22 cellular contexts compared by ENCODE assay signal in the genomic region with DNA sequence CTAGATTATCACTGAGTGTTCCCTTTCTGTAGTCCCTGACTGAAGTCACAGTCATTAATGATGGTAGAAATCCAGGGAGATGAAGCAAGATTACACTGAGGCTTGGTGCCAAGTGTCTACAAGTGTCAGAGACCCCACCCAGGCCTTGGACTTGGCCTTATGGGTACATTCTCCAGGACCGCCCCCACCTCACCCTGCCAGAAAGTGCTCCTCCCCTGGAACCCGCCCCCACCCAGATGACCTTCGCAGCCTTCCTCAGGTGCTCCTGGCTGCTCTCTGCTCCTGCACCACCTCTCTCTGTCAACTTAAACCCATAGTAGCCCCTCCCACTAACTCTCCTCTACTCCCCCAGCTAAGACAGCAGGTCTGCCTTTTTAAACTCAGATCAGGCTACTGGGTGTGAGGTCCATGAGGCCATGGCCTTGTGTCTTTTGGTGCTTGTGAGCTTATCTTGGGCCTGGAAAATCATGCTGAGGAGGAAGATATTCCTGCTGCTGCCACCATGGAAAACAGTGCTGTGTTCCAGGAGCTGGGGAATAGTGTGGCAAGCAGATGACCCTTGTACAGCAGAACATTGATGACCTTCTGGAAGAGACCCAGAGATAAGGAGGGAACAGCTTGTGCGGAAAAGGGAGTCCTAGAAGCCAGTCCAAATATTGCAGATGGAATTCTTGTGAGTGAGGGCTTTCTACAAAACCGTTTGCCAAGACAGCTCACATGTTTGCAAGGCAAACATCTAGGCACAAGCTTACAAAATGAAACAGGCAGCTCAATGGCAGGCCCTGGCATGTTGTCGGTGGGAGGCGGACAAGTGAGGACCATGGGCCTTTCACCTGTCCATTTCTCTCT. TPM values are rescaled to one million over a fixed set of nuclear protein-coding genes. Genes with fewer than 3 reads are reported as not detected.
DNase-seq lines count a peak whose midpoint lies in the region; ATAC-seq, FAIRE-seq and TF ChIP-seq lines count a peak whose summit lies in the region.
"Had no signal": no experiment of that assay in that cellular context is flagged by ENCODE, and none has a peak within 500 bp of the region (broad histone marks: within the 10 kb centered on the region; RNA-seq: fewer than 3 reads in every experiment).

No MANE protein-coding gene starts in this region.

- H3K27me3 ChIP-seq in HepG2 (ENCODE audit: control insufficient read depth in 1 of 2, insufficient read depth in 2 of 2, low read length in 2 of 2) = peaks cover 0 to 5% of the 10 kb centered on the region in 2 experiments; a peak in 1 of 5 replicates
- no peaks in the 10 kb centered on the region for H3K27me3 ChIP-seq in suprapubic skin
- H3K27me3 ChIP-seq: SJCRH30 had no signal

- H3K4me1 ChIP-seq in HepG2 (ENCODE audit: insufficient read depth, low read length) (peaks cover 35% of the 10 kb centered on the region), suprapubic skin (peaks cover 31% of the 10 kb centered on the region)
- H3K4me1 ChIP-seq: SJCRH30 had no signal

- H3K9me3 ChIP-seq in T-helper 17 cell (ENCODE audit: control insufficient read depth, low read length, poor library complexity, severe bottlenecking) = no peaks in the 10 kb centered on the region
- H3K9me3 ChIP-seq in HepG2 (ENCODE audit: low read length) = no peaks in the 10 kb centered on the region
- no peaks in the 10 kb centered on the region for H3K9me3 ChIP-seq in suprapubic skin
- H3K9me3 ChIP-seq: SJCRH30 had no signal

- no peaks in the 10 kb centered on the region for H3K79me2 ChIP-seq in HepG2 (ENCODE audit: insufficient read depth, low read length)

- POLR2A ChIA-PET in HepG2 (lab: Yijun Ruan, JAX) = no interaction called here

- TF ChIP-seq CTCF in epithelial cell of esophagus (IDR thresholded peaks at IDR 0.05; ENCODE audit: insufficient read depth, low read depth, low read length, missing control alignments) (no peak), HepG2 (CRISPR knock-in tag; IDR thresholded peaks at IDR 0.05) (no peak), suprapubic skin (IDR thresholded peaks at IDR 0.05) (no peak)

- ATAC-seq in T-helper 17 cell (no peak), HepG2 (peak; percentile 50)
- no peak for ATAC-seq in stimulated activated memory B cell treated with anti-CD40 and anti-IgM and Interleukin-4, amounts not matched to agents 10 μg/mL and 1 μg/mL and 100 μg/mL, for 72 hours
- no peak for ATAC-seq in natural killer cell treated with Interleukin-12 subunit alpha and Interleukin-12 subunit beta and Interleukin-15 and Interleukin-18, amount 100 ng/mL, for 72 hours
- ATAC-seq: effector memory CD8-positive, alpha-beta T cell; GM23338; PC-3 had no signal

- WGBS in HepG2 (ENCODE audit: low lambda C conversion rate) = 0% methylated on average over 3 of the region's 7 CpGs
- WGBS in suprapubic skin = 70% methylated on average over 7 of the region's 7 CpGs

- H3K27ac ChIP-seq in HepG2 (ENCODE audit: extremely low read length, insufficient read depth, low read length) (no peak overlapping the region), suprapubic skin (peak overlapping the region; percentile 43)
- H3K27ac ChIP-seq: SJCRH30 had no signal

- H3K9ac ChIP-seq in HepG2 (ENCODE audit: insufficient read depth, low read depth, low read length) = no peak overlapping the region

- in situ Hi-C loops in HepG2 (cut with HindIII; ENCODE audit: extremely low pct_ligation_motif_present, low pct_unique_long_range_greater_than_20kb) = loop anchor here (5.0 kb wide), 1 partner anchor 134 kb away; no protein-coding TSS in a partner anchor

- peaks cover 9% of the 10 kb centered on the region for H3K27me3 Mint-ChIP-seq in T-helper 17 cell
- H3K27me3 Mint-ChIP-seq in stimulated activated memory B cell treated with anti-CD40 and anti-IgM and Interleukin-4, amounts not matched to agents 10 μg/mL and 1 μg/mL and 100 μg/mL, for 72 hours = peaks cover 10% of the 10 kb centered on the region
- peaks cover 10 to 12% of the 10 kb centered on the region in 2 donors for H3K27me3 Mint-ChIP-seq in natural killer cell treated with Interleukin-12 subunit alpha and Interleukin-12 subunit beta and Interleukin-15 and Interleukin-18, amount 100 ng/mL, for 72 hours
- H3K27me3 Mint-ChIP-seq: central memory CD8-positive, alpha-beta T cell had no signal

- FAIRE-seq in HepG2 (lab: Jason Lieb, UNC) = peak; percentile 55

- TF ChIP-seq POLR2A in HepG2 (IDR thresholded peaks at IDR 0.05; ENCODE audit: insufficient read depth in 1 of 2, low read depth in 2 of 2, low read length in 2 of 2) (no peak), suprapubic skin (IDR thresholded peaks at IDR 0.05) (no peak)

- no peak for TF ChIP-seq EP300 in HepG2 (IDR thresholded peaks at IDR 0.05; ENCODE audit: low read depth in 2 of 2, low read length in 2 of 2)
- no peak for TF ChIP-seq EP300 in HepG2 (CRISPR knock-in tag; IDR thresholded peaks at IDR 0.05; ENCODE audit: borderline replicate concordance)
- no peak for TF ChIP-seq EP300 in suprapubic skin (IDR thresholded peaks at IDR 0.05)

- H3K4me2 ChIP-seq in HepG2 (ENCODE audit: low read depth, low read length) = peak overlapping the region; percentile 28
- H3K4me2 ChIP-seq: GM23338 had no signal

- no peaks in the 10 kb centered on the region for H4K20me1 ChIP-seq in HepG2 (ENCODE audit: insufficient read depth, low read length)

- TF ChIP-seq RAD21 in HepG2 (CRISPR knock-in tag; IDR thresholded peaks at IDR 0.05) = no peak

- CTCF ChIA-PET in HepG2 (lab: Yijun Ruan, JAX; ENCODE audit: low intra/inter-chr PET ratio, low total read pairs) = no interaction called here

- peak overlapping the region; percentile 95 for H3K27ac Mint-ChIP-seq in T-helper 17 cell
- no peak overlapping the region for H3K27ac Mint-ChIP-seq in stimulated activated memory B cell treated with anti-CD40 and anti-IgM and Interleukin-4, amounts not matched to agents 10 μg/mL and 1 μg/mL and 100 μg/mL, for 72 hours
- no peak overlapping the region for H3K27ac Mint-ChIP-seq in natural killer cell treated with Interleukin-12 subunit alpha and Interleukin-12 subunit beta and Interleukin-15 and Interleukin-18, amount 100 ng/mL, for 72 hours
- H3K27ac Mint-ChIP-seq: effector memory CD8-positive, alpha-beta T cell; GM23338; T-helper 1 cell treated with Interleukin-12 subunit alpha and Interleukin-12 subunit beta and Interleukin-4 antibody, amounts not matched to agents 30 μg/mL and 1 μg/mL, for 36 hours had no signal

- H3K4me1 Mint-ChIP-seq in T-helper 17 cell = peaks cover 10% of the 10 kb centered on the region
- H3K4me1 Mint-ChIP-seq in stimulated activated memory B cell treated with anti-CD40 and anti-IgM and Interleukin-4, amounts not matched to agents 10 μg/mL and 1 μg/mL and 100 μg/mL, for 72 hours = peaks cover 18% of the 10 kb centered on the region
- H3K4me1 Mint-ChIP-seq in natural killer cell treated with Interleukin-12 subunit alpha and Interleukin-12 subunit beta and Interleukin-15 and Interleukin-18, amount 100 ng/mL, for 72 hours (ENCODE audit: low read depth in 2 of 2) = peaks cover 12 to 14% of the 10 kb centered on the region in 2 donors

- no peak overlapping the region for H3K4me3 Mint-ChIP-seq in T-helper 17 cell
- H3K4me3 Mint-ChIP-seq in stimulated activated memory B cell treated with anti-CD40 and anti-IgM and Interleukin-4, amounts not matched to agents 10 μg/mL and 1 μg/mL and 100 μg/mL, for 72 hours = no peak overlapping the region
- H3K4me3 Mint-ChIP-seq in natural killer cell treated with Interleukin-12 subunit alpha and Interleukin-12 subunit beta and Interleukin-15 and Interleukin-18, amount 100 ng/mL, for 72 hours = no peak overlapping the region
- H3K4me3 Mint-ChIP-seq: central memory CD8-positive, alpha-beta T cell; effector memory CD8-positive, alpha-beta T cell; GM23338; T-helper 1 cell treated with Interleukin-12 subunit alpha and Interleukin-12 subunit beta and Interleukin-4 antibody, amounts not matched to agents 30 μg/mL and 1 μg/mL, for 36 hours had no signal

- BruUV-seq in HepG2 (replicated peaks; lab: Mats Ljungman, UMichigan) = no TSS peak

- intact Hi-C loops in HepG2 (cut with micrococcal nuclease; ENCODE audit: unreplicated experiment) = loop anchor here (1.0 kb wide), 1 partner anchor 49 kb away; no protein-coding TSS in a partner anchor

- no peaks in the 10 kb centered on the region for H3K9me3 Mint-ChIP-seq in stimulated activated memory B cell treated with anti-CD40 and anti-IgM and Interleukin-4, amounts not matched to agents 10 μg/mL and 1 μg/mL and 100 μg/mL, for 72 hours
- H3K9me3 Mint-ChIP-seq in natural killer cell treated with Interleukin-12 subunit alpha and Interleukin-12 subunit beta and Interleukin-15 and Interleukin-18, amount 100 ng/mL, for 72 hours = no peaks in the 10 kb centered on the region
- H3K9me3 Mint-ChIP-seq: central memory CD8-positive, alpha-beta T cell; effector memory CD8-positive, alpha-beta T cell; GM23338; T-helper 1 cell treated with Interleukin-12 subunit alpha and Interleukin-12 subunit beta and Interleukin-4 antibody, amounts not matched to agents 30 μg/mL and 1 μg/mL, for 36 hours had no signal

- H3K36me3 ChIP-seq in HepG2 (replicated peaks in 1 of 2; ENCODE audit: control insufficient read depth in 1 of 2, insufficient read depth in 2 of 2, low read length in 2 of 2) (no peaks in the 10 kb centered on the region), suprapubic skin (no peaks in the 10 kb centered on the region)
- H3K36me3 ChIP-seq: SJCRH30 had no signal

- H2AFZ ChIP-seq in HepG2 (ENCODE audit: low read length) = no peak overlapping the region
- H2AFZ ChIP-seq: GM23338 had no signal

- DNase-seq in T-helper 17 cell = no peak
- DNase-seq in epithelial cell of esophagus (ENCODE audit: low read depth) = peak; percentile 20
- no peak for DNase-seq in HepG2 (ENCODE audit: low spot score)
- DNase-seq in suprapubic skin (ENCODE audit: low spot score in 2 of 2) = peak in 1 of 2 donors; percentile 82
- no peak for DNase-seq in natural killer cell treated with Interleukin-12 subunit alpha and Interleukin-12 subunit beta and Interleukin-15 and Interleukin-18, amount 100 ng/mL, for 72 hours (ENCODE audit: low spot score)
- no peak for DNase-seq in DMS153 (lab: John Stamatoyannopoulos, UW)
- DNase-seq in NCI-H345 (lab: John Stamatoyannopoulos, UW) = no peak
- DNase-seq: activated CD4-positive, alpha-beta T cell treated with anti-CD3 and anti-CD28 coated beads, Interleukin-2, amount 50 U/mL, for 1 hour; activated CD8-positive, alpha-beta memory T cell treated with anti-CD3 and anti-CD28 coated beads, Interleukin-2, amount 50 U/mL, for 48 hours; activated effector memory CD4-positive, alpha-beta T cell treated with Interleukin-2 at 50 U/mL for 16 hours; effector memory CD8-positive, alpha-beta T cell; KBM-7; MV-4-11; NCI-H2081; NCI-H524 treated with DMSO at 0.1 percent for 48 hours; PC-3; SJCRH30 had no signal

- H3K4me3 ChIP-seq in epithelial cell of esophagus (ENCODE audit: low read length) (no peak overlapping the region), HepG2 (replicated peaks in 1 of 3; ENCODE audit: insufficient read depth in 1 of 3, low read depth in 2 of 3, low read length in 3 of 3) (no peak overlapping the region), suprapubic skin (no peak overlapping the region)
- H3K4me3 ChIP-seq: GM23338, SJCRH30, skin epidermis had no signal

- H3K36me3 Mint-ChIP-seq in T-helper 17 cell (ENCODE audit: low read depth) = no peaks in the 10 kb centered on the region
- H3K36me3 Mint-ChIP-seq in stimulated activated memory B cell treated with anti-CD40 and anti-IgM and Interleukin-4, amounts not matched to agents 10 μg/mL and 1 μg/mL and 100 μg/mL, for 72 hours = no peaks in the 10 kb centered on the region
- no peaks in the 10 kb centered on the region for H3K36me3 Mint-ChIP-seq in natural killer cell treated with Interleukin-12 subunit alpha and Interleukin-12 subunit beta and Interleukin-15 and Interleukin-18, amount 100 ng/mL, for 72 hours

RNA-seq across cellular contexts. Expression of a gene that starts 40.3 kb away (rescaled TPM):
- total RNA-seq in T-helper 17 cell = 10 to 100 TPM; 69.9 to 77.3 TPM
- 115 and 117 TPM in 2 replicates for total RNA-seq in HepG2 (2016; rRNA removed; fragmentation: Illumina TruSeq; extraction: Trizol)
- 39.9 and 43.6 TPM in 2 replicates for total RNA-seq in HepG2 (2016; cell fraction: cytosol; rRNA removed; fragmentation: Illumina TruSeq; extraction: Trizol; ENCODE audit: low read depth)
- total RNA-seq in HepG2 (2016; cell fraction: insoluble cytoplasmic fraction; rRNA removed; fragmentation: Illumina TruSeq; extraction: Trizol) = 110 and 124 TPM in 2 replicates
- 33.6 and 35.8 TPM in 2 replicates for total RNA-seq in HepG2 (2016; cell fraction: membrane; rRNA removed; fragmentation: Illumina TruSeq; extraction: Trizol)
- 55.5 and 56.1 TPM in 2 replicates for total RNA-seq in HepG2 (2016; cell fraction: nucleus; rRNA removed; fragmentation: Illumina TruSeq; extraction: Trizol)
- 114 and 116 TPM in 2 replicates for polyA plus RNA-seq in HepG2 (2011; rRNA removed)
- 159 and 174 TPM in 2 replicates for polyA plus RNA-seq in HepG2 (2011; cell fraction: cytosol; rRNA removed)
- 62.2 and 63.2 TPM in 2 replicates for polyA plus RNA-seq in HepG2 (2011; cell fraction: nucleus; rRNA removed)
- polyA plus RNA-seq in HepG2 (2012) = 93.3 and 104 TPM in 2 replicates
- 81.3 and 104 TPM in 2 replicates for polyA plus RNA-seq in HepG2 (2016; cell fraction: cytosol; fragmentation: Illumina TruSeq; extraction: Trizol; ENCODE audit: low read depth)
- polyA plus RNA-seq in HepG2 (2016; cell fraction: insoluble cytoplasmic fraction; fragmentation: Illumina TruSeq; extraction: Trizol; ENCODE audit: low read depth) = 235 and 273 TPM in 2 replicates
- 63.4 and 67.0 TPM in 2 replicates for polyA plus RNA-seq in HepG2 (2016; cell fraction: membrane; fragmentation: Illumina TruSeq; extraction: Trizol; ENCODE audit: low read depth)
- 131 and 145 TPM in 2 replicates for polyA plus RNA-seq in HepG2 (2016; cell fraction: nucleus; fragmentation: Illumina TruSeq; extraction: Trizol; ENCODE audit: insufficient read depth, low read depth)
- polyA minus RNA-seq in HepG2 (2011; rRNA and poly(A)+ RNA removed; ENCODE audit: low replicate concordance) = 56.8 and 189 TPM in 2 replicates
- polyA minus RNA-seq in HepG2 (2011; cell fraction: cytosol; rRNA and poly(A)+ RNA removed) = 65.4 and 78.7 TPM in 2 replicates
- polyA minus RNA-seq in HepG2 (2011; cell fraction: nucleus; rRNA and poly(A)+ RNA removed) = 34.8 and 40.0 TPM in 2 replicates
- 100 to 1,000 TPM in 3 of 4 donors, 10 to 100 TPM in 1; 95.8 to 162 (median 148) TPM for total RNA-seq in suprapubic skin
- 100 to 1,000 TPM in 1 of 2 donors, 10 to 100 TPM in 1; 54.4 to 102 TPM for total RNA-seq in natural killer cell treated with Interleukin-12 subunit alpha and Interleukin-12 subunit beta and Interleukin-15 and Interleukin-18, amount 100 ng/mL, for 72 hours
